14 cellular contexts compared by ENCODE assay signal in the genomic region with DNA sequence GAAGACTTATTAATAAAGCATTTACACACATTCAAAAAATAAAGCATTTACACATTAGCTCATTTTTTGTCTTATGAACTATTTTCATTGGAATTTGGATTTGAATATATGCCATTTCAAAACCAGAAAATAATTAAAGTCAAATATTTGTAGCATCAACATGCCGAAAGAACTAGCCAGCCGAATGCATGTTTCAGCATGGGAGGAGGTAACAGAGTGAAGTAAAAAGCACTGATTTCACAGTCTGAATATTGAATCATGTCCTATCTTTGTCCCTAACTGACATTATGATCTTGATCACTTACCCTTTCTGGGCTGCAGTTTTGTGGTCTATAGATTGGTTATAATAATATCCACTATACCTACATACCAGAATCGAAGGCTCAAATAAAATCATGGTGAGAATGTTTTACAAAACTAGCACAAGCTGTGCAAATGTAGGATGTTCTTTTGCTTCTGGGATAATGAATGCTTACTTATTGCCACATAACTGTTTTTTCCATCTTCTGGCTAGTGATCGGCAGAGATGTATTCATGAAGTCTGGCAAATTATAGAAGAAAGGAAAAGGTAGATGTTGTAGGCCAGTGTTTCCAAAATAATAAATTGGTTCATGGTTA.
DNase-seq lines count a peak whose midpoint lies in the region; ATAC-seq and TF ChIP-seq lines count a peak whose summit lies in the region.
"Had no signal": no experiment of that assay in that cellular context is flagged by ENCODE, and none has a peak within 500 bp of the region (broad histone marks: within the 10 kb centered on the region; RNA-seq: fewer than 3 reads in every experiment).

No MANE protein-coding gene starts in this region.

- 81% methylated on average over 3 of the region's 4 CpGs for WGBS in mesenchymal stem cell
- WGBS in tibial nerve, 2 donors = 46 to 53% methylated on average over 4 of the region's 4 CpGs
- WGBS in ovary, 3 donors = 12 to 27% (median 18%) methylated on average over 4 of the region's 4 CpGs

- H3K4me1 Mint-ChIP-seq in activated naive CD4-positive, alpha-beta T cell treated with anti-CD3 and anti-CD28 coated beads, Interleukin-2, amount 50 U/mL, for 24 hours = peaks cover 21% of the 10 kb centered on the region
- H3K4me1 Mint-ChIP-seq in activated naive CD4-positive, alpha-beta T cell treated with anti-CD3 and anti-CD28 coated beads for 36 hours (ENCODE audit: low read depth) = peaks cover 15% of the 10 kb centered on the region

- H3K36me3 ChIP-seq in mesenchymal stem cell (ENCODE audit: control insufficient read depth in 1 of 2, insufficient read depth in 2 of 2, low read depth in 1 of 2, low read length in 2 of 2) (peaks cover 2 to 13% of the 10 kb centered on the region in 2 experiments), tibial nerve (peaks cover 0 to 17% (median 7%) of the 10 kb centered on the region in 3 donors), ovary (no peaks in the 10 kb centered on the region)

- H2BK5ac ChIP-seq in mesenchymal stem cell (ENCODE audit: low read depth, low read length, poor library complexity, severe bottlenecking) = no peak overlapping the region

- no peak for DNase-seq in activated naive CD4-positive, alpha-beta T cell treated with anti-CD3 and anti-CD28 coated beads for 36 hours
- DNase-seq in mesenchymal stem cell (no peak), tibial nerve (ENCODE audit: low spot score in 2 of 2) (no peak), ureter (ENCODE audit: low spot score) (no peak), ovary (no peak)
- DNase-seq: activated gamma-delta T cell; effector memory CD8-positive, alpha-beta T cell; islet precursor cell; NCI-H1417 had no signal

- no peak overlapping the region for H3K18ac ChIP-seq in mesenchymal stem cell (ENCODE audit: low read depth in 1 of 2, low read length in 2 of 2)

- H3K79me1 ChIP-seq in mesenchymal stem cell (replicated peaks; ENCODE audit: low read length, poor library complexity, severe bottlenecking) = peaks cover 3% of the 10 kb centered on the region

- H3K9ac ChIP-seq in mesenchymal stem cell (ENCODE audit: low read length) = peak overlapping the region; percentile 73

- H3K9me3 Mint-ChIP-seq in activated naive CD4-positive, alpha-beta T cell treated with anti-CD3 and anti-CD28 coated beads, Interleukin-2, amount 50 U/mL, for 24 hours = no peaks in the 10 kb centered on the region
- H3K9me3 Mint-ChIP-seq in activated naive CD4-positive, alpha-beta T cell treated with anti-CD3 and anti-CD28 coated beads for 36 hours = no peaks in the 10 kb centered on the region
- H3K9me3 Mint-ChIP-seq: effector memory CD8-positive, alpha-beta T cell had no signal

- no peak overlapping the region for H2BK120ac ChIP-seq in mesenchymal stem cell (ENCODE audit: low read depth, low read length)

- peaks cover 12% of the 10 kb centered on the region for H3K36me3 Mint-ChIP-seq in activated naive CD4-positive, alpha-beta T cell treated with anti-CD3 and anti-CD28 coated beads, Interleukin-2, amount 50 U/mL, for 24 hours
- peaks cover 23% of the 10 kb centered on the region for H3K36me3 Mint-ChIP-seq in activated naive CD4-positive, alpha-beta T cell treated with anti-CD3 and anti-CD28 coated beads for 36 hours (ENCODE audit: low read depth)

- H3K4ac ChIP-seq in mesenchymal stem cell (ENCODE audit: low read depth in 1 of 2, low read length in 2 of 2) = no peak overlapping the region

- TF ChIP-seq POLR2A in tibial nerve (IDR thresholded peaks at IDR 0.05) = no peak
- no peak for TF ChIP-seq POLR2A in ovary (IDR thresholded peaks at IDR 0.05)

- no peak overlapping the region for H2BK15ac ChIP-seq in mesenchymal stem cell (ENCODE audit: low read depth, poor library complexity, severe bottlenecking)

- H3K4me2 ChIP-seq in mesenchymal stem cell (ENCODE audit: low read length, poor library complexity, severe bottlenecking) = no peak overlapping the region

- H3K27me3 ChIP-seq in mesenchymal stem cell (ENCODE audit: control insufficient read depth in 1 of 2, insufficient read depth in 1 of 2, low read length in 2 of 2) (no peaks in the 10 kb centered on the region), tibial nerve (no peaks in the 10 kb centered on the region), ovary (no peaks in the 10 kb centered on the region)

- H3K4me3 Mint-ChIP-seq in activated naive CD4-positive, alpha-beta T cell treated with anti-CD3 and anti-CD28 coated beads, Interleukin-2, amount 50 U/mL, for 24 hours = no peak overlapping the region
- H3K4me3 Mint-ChIP-seq in activated naive CD4-positive, alpha-beta T cell treated with anti-CD3 and anti-CD28 coated beads for 36 hours = no peak overlapping the region
- H3K4me3 Mint-ChIP-seq: effector memory CD8-positive, alpha-beta T cell had no signal

- no peak overlapping the region for H4K8ac ChIP-seq in mesenchymal stem cell (ENCODE audit: low read length)

- H2AFZ ChIP-seq in mesenchymal stem cell (ENCODE audit: low read depth, low read length) = no peak overlapping the region

- no peaks in the 10 kb centered on the region for H3K27me3 Mint-ChIP-seq in activated naive CD4-positive, alpha-beta T cell treated with anti-CD3 and anti-CD28 coated beads, Interleukin-2, amount 50 U/mL, for 24 hours
- H3K27me3 Mint-ChIP-seq in activated naive CD4-positive, alpha-beta T cell treated with anti-CD3 and anti-CD28 coated beads for 36 hours (ENCODE audit: low read depth) = no peaks in the 10 kb centered on the region
- H3K27me3 Mint-ChIP-seq: effector memory CD8-positive, alpha-beta T cell; progenitor cell of endocrine pancreas had no signal

- peak overlapping the region in 1 of 2 experiments; percentile 7 for H3K4me3 ChIP-seq in mesenchymal stem cell (ENCODE audit: insufficient read depth in 1 of 2, low read depth in 1 of 2, low read length in 2 of 2)
- no peak overlapping the region for H3K4me3 ChIP-seq in tibial nerve
- H3K4me3 ChIP-seq in ovary = no peak overlapping the region
- H3K4me3 ChIP-seq: K562 had no signal

- H3K27ac ChIP-seq in mesenchymal stem cell (ENCODE audit: low read length, poor library complexity, severe bottlenecking) = no peak overlapping the region
- H3K27ac ChIP-seq in tibial nerve = peak overlapping the region in 3 of 4 donors; percentile 40 to 72 (median 65)
- peak overlapping the region in 1 of 2 donors; percentile 17 for H3K27ac ChIP-seq in ovary

- H3K9me3 ChIP-seq in mesenchymal stem cell (ENCODE audit: control insufficient read depth, low read length) (no peaks in the 10 kb centered on the region), tibial nerve (no peaks in the 10 kb centered on the region), ovary (no peaks in the 10 kb centered on the region)

- intact Hi-C loops in activated naive CD4-positive, alpha-beta T cell treated with anti-CD3 and anti-CD28 coated beads for 36 hours (cut with micrococcal nuclease) = no loop called here
- intact Hi-C loops in ovary (cut with DNase I) = no loop called here

- H3K23ac ChIP-seq in mesenchymal stem cell (ENCODE audit: low read length in 2 of 2) = no peak overlapping the region

- peak; percentile 43 for ATAC-seq in SK-N-SH treated with all-trans-retinoic acid at 6 μM for 48 hours
- ATAC-seq in HG02623 (IDR thresholded peaks at IDR 0.05; ENCODE audit: unreplicated experiment) = no peak
- ATAC-seq: effector memory CD8-positive, alpha-beta T cell; K562 had no signal

- TF ChIP-seq EP300 in tibial nerve (IDR thresholded peaks at IDR 0.05) = no peak
- no peak for TF ChIP-seq EP300 in ovary (IDR thresholded peaks at IDR 0.05)

- H3K4me1 ChIP-seq in mesenchymal stem cell (ENCODE audit: control insufficient read depth, insufficient read depth, low read depth, low read length) (peaks cover 2% of the 10 kb centered on the region), tibial nerve (peaks cover 0 to 28% (median 4%) of the 10 kb centered on the region in 4 donors), ovary (ENCODE audit: insufficient read depth) (peaks cover 4% of the 10 kb centered on the region)

- no peak overlapping the region for H4K91ac ChIP-seq in mesenchymal stem cell (ENCODE audit: low read length)

- TF ChIP-seq CTCF in tibial nerve (IDR thresholded peaks at IDR 0.05) (no peak), ovary (IDR thresholded peaks at IDR 0.05) (no peak)

- H2BK12ac ChIP-seq in mesenchymal stem cell (ENCODE audit: low read length in 2 of 2) = no peak overlapping the region

- H2AK5ac ChIP-seq in mesenchymal stem cell (ENCODE audit: low read length, severe bottlenecking) = no peak overlapping the region

- CTCF ChIA-PET in activated naive CD4-positive, alpha-beta T cell treated with anti-CD3 and anti-CD28 coated beads for 36 hours (lab: Charles Lee) = interaction anchor here (0.7 kb wide), 2 partner anchors 13 to 21 kb away, joined by 3 to 5 read pairs; no protein-coding TSS in a partner anchor

- H3K14ac ChIP-seq in mesenchymal stem cell (ENCODE audit: low read length in 2 of 2) = no peak overlapping the region

- H3K27ac Mint-ChIP-seq in activated naive CD4-positive, alpha-beta T cell treated with anti-CD3 and anti-CD28 coated beads, Interleukin-2, amount 50 U/mL, for 24 hours = peak overlapping the region; percentile 19
- no peak overlapping the region for H3K27ac Mint-ChIP-seq in activated naive CD4-positive, alpha-beta T cell treated with anti-CD3 and anti-CD28 coated beads for 36 hours
- H3K27ac Mint-ChIP-seq: progenitor cell of endocrine pancreas had no signal

TF ChIP-seq in SK-N-SH treated with all-trans-retinoic acid at 6 μM for 48 hours, 23 proteins besides CTCF, POLR2A, EP300 and RAD21 (continues in another document):
- no peak for TF ChIP-seq RARB (CRISPR knock-in tag; IDR thresholded peaks at IDR 0.05)
- TF ChIP-seq, protein P1, sequence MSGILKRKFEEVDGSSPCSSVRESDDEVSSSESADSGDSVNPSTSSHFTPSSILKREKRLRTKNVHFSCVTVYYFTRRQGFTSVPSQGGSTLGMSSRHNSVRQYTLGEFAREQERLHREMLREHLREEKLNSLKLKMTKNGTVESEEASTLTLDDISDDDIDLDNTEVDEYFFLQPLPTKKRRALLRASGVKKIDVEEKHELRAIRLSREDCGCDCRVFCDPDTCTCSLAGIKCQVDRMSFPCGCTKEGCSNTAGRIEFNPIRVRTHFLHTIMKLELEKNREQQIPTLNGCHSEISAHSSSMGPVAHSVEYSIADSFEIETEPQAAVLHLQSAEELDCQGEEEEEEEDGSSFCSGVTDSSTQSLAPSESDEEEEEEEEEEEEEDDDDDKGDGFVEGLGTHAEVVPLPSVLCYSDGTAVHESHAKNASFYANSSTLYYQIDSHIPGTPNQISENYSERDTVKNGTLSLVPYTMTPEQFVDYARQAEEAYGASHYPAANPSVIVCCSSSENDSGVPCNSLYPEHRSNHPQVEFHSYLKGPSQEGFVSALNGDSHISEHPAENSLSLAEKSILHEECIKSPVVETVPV (CRISPR knock-in tag; IDR thresholded peaks at IDR 0.05) = no peak
